8 cellular contexts compared by ENCODE assay signal in genomic region chr9:33139421-33140228, GRCh38. TPM values are rescaled to one million over a fixed set of nuclear protein-coding genes. Genes with fewer than 3 reads are reported as not detected.
DNase-seq lines count a peak whose midpoint lies in the region; ATAC-seq and TF ChIP-seq lines count a peak whose summit lies in the region.

No MANE protein-coding gene starts in this region.

- H3K4me3 ChIP-seq in astrocyte of the cerebellum (ENCODE audit: low read depth, low read length) (no peak overlapping the region), PC-3 (ENCODE audit: low read length) (no peak overlapping the region)

- no peaks in the 10 kb centered on the region for H4K20me1 ChIP-seq in PC-3 (ENCODE audit: low read length)

- H3K27ac ChIP-seq in PC-3 (ENCODE audit: low read length) = no peak overlapping the region

- DNase-seq in activated CD8-positive, alpha-beta memory T cell treated with anti-CD3 and anti-CD28 coated beads, Interleukin-2, amount 50 U/mL, for 48 hours = peak; percentile 50
- no peak for DNase-seq in activated CD8-positive, alpha-beta memory T cell treated with anti-CD3 and anti-CD28 coated beads, Interleukin-2, amount 50 U/mL, for 4 hours
- peak; percentile 97 for DNase-seq in astrocyte of the cerebellum (ENCODE audit: low read depth)
- peak; percentile 85 for DNase-seq in left kidney (ENCODE audit: low read depth, low spot score)
- peak; percentile 71 for DNase-seq in stromal cell of bone marrow (ENCODE audit: low read depth)
- no peak for DNase-seq in stimulated activated CD4-positive, alpha-beta T cell treated with anti-CD3 and anti-CD28 coated beads, Interleukin-2, amount 100 ng/mL, for 48 hours
- no peak for DNase-seq in COLO829 (ENCODE audit: low spot score)
- no peak for DNase-seq in PC-3

- H3K79me2 ChIP-seq in PC-3 (ENCODE audit: low read length) = peaks cover 80% of the 10 kb centered on the region

- in situ Hi-C loops in astrocyte of the cerebellum (cut with HindIII; ENCODE audit: low sequenced_read_pairs) = no loop called here

- H2AFZ ChIP-seq in PC-3 (ENCODE audit: low read length) = no peak overlapping the region

- POLR2A ChIA-PET in PC-3 (lab: Charles Lee; ENCODE audit: unreplicated experiment) = no interaction called here

- H3F3A ChIP-seq in PC-3 (ENCODE audit: low read length, unreplicated experiment) = no peaks in the 10 kb centered on the region

- no peak overlapping the region for H3K9ac ChIP-seq in PC-3 (ENCODE audit: low read length)

- BruUV-seq in PC-3 (replicated peaks; lab: Mats Ljungman, UMichigan) = no TSS peak

- H3K4me2 ChIP-seq in PC-3 (ENCODE audit: low read length) = no peak overlapping the region

- no peaks in the 10 kb centered on the region for H3K9me3 ChIP-seq in PC-3 (ENCODE audit: low read length)

- intact Hi-C loops in PC-3 (cut with micrococcal nuclease) = no loop called here

- H3K9me2 ChIP-seq in PC-3 (replicated peaks; ENCODE audit: low read length) = no peaks in the 10 kb centered on the region

- no peaks in the 10 kb centered on the region for H3K27me3 ChIP-seq in PC-3 (ENCODE audit: low read length)

- no peak for TF ChIP-seq CTCF in astrocyte of the cerebellum (IDR thresholded peaks at IDR 0.05; ENCODE audit: low read depth, low read length, missing control alignments)
- TF ChIP-seq CTCF in PC-3 (conservative IDR thresholded peaks at IDR 0.05; ENCODE audit: low read depth, low read length) = no peak

- ATAC-seq in PC-3 = no peak

- no peaks in the 10 kb centered on the region for H3K4me1 ChIP-seq in PC-3 (ENCODE audit: insufficient read depth, low read length)

- no peaks in the 10 kb centered on the region for H3K36me3 ChIP-seq in PC-3 (ENCODE audit: low read depth, low read length)

- CTCF ChIA-PET in PC-3 (lab: Charles Lee) = no interaction called here

RNA-seq across cellular contexts. Expression of gene B4GALT1, which starts 27.5 kb away (rescaled TPM):
- 14.8 and 23.1 TPM in 2 replicates for total RNA-seq in PC-3 (2014; rRNA removed)

Comparison
In these comparisons a context has a peak if more than half of its experiments do, and no peak if none do; other contexts are left out.
1. DNase-seq: peak in activated CD8-positive, alpha-beta memory T cell treated with anti-CD3 and anti-CD28 coated beads, Interleukin-2, amount 50 U/mL, for 48 hours (single experiment), astrocyte of the cerebellum (single experiment), left kidney (single experiment) and stromal cell of bone marrow (single experiment); none in activated CD8-positive, alpha-beta memory T cell treated with anti-CD3 and anti-CD28 coated beads, Interleukin-2, amount 50 U/mL, for 4 hours (single experiment), stimulated activated CD4-positive, alpha-beta T cell treated with anti-CD3 and anti-CD28 coated beads, Interleukin-2, amount 100 ng/mL, for 48 hours (0 of 2), COLO829 (single experiment) and PC-3 (single experiment).